7 cellular contexts compared by ENCODE assay signal in the genomic region with DNA sequence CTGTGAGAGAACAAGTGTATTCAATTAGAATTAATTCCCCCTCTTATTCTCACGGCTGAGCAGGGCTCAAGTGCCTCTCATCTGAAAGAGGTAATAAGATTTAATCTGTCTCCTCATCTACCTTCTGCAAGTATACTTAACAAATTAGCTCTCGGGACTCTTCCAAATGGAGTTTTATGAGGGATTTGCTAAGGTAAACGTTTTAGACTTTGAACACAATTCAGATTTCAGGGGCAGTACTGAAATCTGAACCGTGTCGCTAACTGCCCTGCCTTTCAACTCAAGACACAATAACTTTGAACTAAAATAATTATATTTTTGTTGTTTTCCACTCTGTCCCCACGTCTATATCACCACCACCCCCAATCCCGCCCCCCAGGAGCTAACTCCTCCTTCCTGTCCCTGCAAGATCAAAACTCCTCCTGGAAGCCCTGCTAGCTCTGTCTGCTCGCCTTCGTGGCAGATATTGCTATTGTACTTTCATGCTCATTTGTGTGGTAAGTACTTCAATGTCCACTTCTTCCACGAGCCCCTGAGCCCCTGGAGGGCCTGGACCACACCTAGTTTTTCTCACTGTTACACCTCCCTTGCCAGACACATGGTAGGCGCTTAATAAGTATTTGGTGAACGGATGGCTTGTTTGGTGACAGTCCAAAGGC. TPM values are rescaled to one million over a fixed set of nuclear protein-coding genes. Genes with fewer than 3 reads are reported as not detected.
DNase-seq lines count a peak whose midpoint lies in the region; ATAC-seq, FAIRE-seq and TF ChIP-seq lines count a peak whose summit lies in the region.
"Not testable (repeated sequence)": the region's sequence is repeated elsewhere in the genome, so short reads cannot be mapped to it uniquely, and the experiment has no call there.

No MANE protein-coding gene starts in this region.

- H3K4me1 ChIP-seq in K562 (replicated peaks in 1 of 2; ENCODE audit: control insufficient read depth in 2 of 2, insufficient read depth in 2 of 2, low read length in 2 of 2): not testable (repeated sequence)
- peaks cover 0 to 18% (median 10%) of the 10 kb centered on the region in 4 donors for H3K4me1 ChIP-seq in sigmoid colon

- H3K9me3 ChIP-seq in K562 (replicated peaks; ENCODE audit: control insufficient read depth, insufficient read depth, low read depth, low read length); sigmoid colon: not testable (repeated sequence)

- H3K36me3 Mint-ChIP-seq in T-helper 2 cell treated with Interferon-gamma antibody and Interleukin-4, amounts not matched to agents 5 μg/mL and 100 μg/mL, for 36 hours (ENCODE audit: low read depth); memory B cell: not testable (repeated sequence)

- H3K4me1 Mint-ChIP-seq in T-helper 2 cell treated with Interferon-gamma antibody and Interleukin-4, amounts not matched to agents 5 μg/mL and 100 μg/mL, for 36 hours (ENCODE audit: low read depth): peaks cover 22% of the 10 kb centered on the region
- not testable (repeated sequence) for H3K4me1 Mint-ChIP-seq in memory B cell

- H3K9ac ChIP-seq in K562 (ENCODE audit: insufficient read depth in 1 of 2, low read depth in 2 of 2, low read length in 2 of 2): peak overlapping the region in 1 of 2 experiments; percentile 79; a peak in 2 of 4 replicates

- H3K4me3 ChIP-seq in GM12865 (ENCODE audit: low read depth, low read length) (peak overlapping the region; percentile 65), K562 (peak overlapping the region; percentile 43), fibroblast of the aortic adventitia (ENCODE audit: low read depth, low read length) (peak overlapping the region; percentile 67), sigmoid colon (peak overlapping the region; percentile 53 to 95 (median 79))

- not testable (repeated sequence) for H3K79me2 ChIP-seq in K562 (ENCODE audit: control insufficient read depth, insufficient read depth, low read length)

- DNase-seq in GM12865 (ENCODE audit: low read depth); T-helper 2 cell treated with Interferon-gamma antibody and Interleukin-4, amounts not matched to agents 5 μg/mL and 100 μg/mL, for 36 hours (ENCODE audit: low spot score); K562 (ENCODE audit: extremely low read depth in 1 of 4, low spot score in 3 of 4); sigmoid colon: not testable (repeated sequence)
- DNase-seq in NCI-H1436 treated with DMSO at 0.1 percent for 48 hours (lab: John Stamatoyannopoulos, UW) (peak; percentile 44), fibroblast of the aortic adventitia (ENCODE audit: low read depth) (peak; percentile 45), memory B cell (ENCODE audit: low spot score in 2 of 2) (peak in 1 of 2 donors; percentile 16)

- intact Hi-C loops in K562 (cut with micrococcal nuclease); sigmoid colon (cut with DNase I): not testable (repeated sequence)

- H3K9me3 Mint-ChIP-seq in T-helper 2 cell treated with Interferon-gamma antibody and Interleukin-4, amounts not matched to agents 5 μg/mL and 100 μg/mL, for 36 hours; memory B cell: not testable (repeated sequence)

- TF ChIP-seq RAD21 in K562 (CRISPR knock-in tag; conservative IDR thresholded peaks at IDR 0.05 in 1 of 2, IDR thresholded peaks at IDR 0.05 in 1 of 2): not testable (repeated sequence)

- not testable (repeated sequence) for H3K27me3 Mint-ChIP-seq in T-helper 2 cell treated with Interferon-gamma antibody and Interleukin-4, amounts not matched to agents 5 μg/mL and 100 μg/mL, for 36 hours (ENCODE audit: low read depth); memory B cell

- not testable (repeated sequence) for H3K9me1 ChIP-seq in K562 (ENCODE audit: control insufficient read depth, insufficient read depth, low read length)

- H3K27me3 ChIP-seq in K562 (ENCODE audit: control insufficient read depth in 2 of 2, insufficient read depth in 2 of 2, low read length in 2 of 2); sigmoid colon: not testable (repeated sequence)

- POLR2A ChIA-PET in K562 (lab: Yijun Ruan, JAX): not testable (repeated sequence)

- not testable (repeated sequence) for TF ChIP-seq POLR2A in K562 (conservative IDR thresholded peaks at IDR 0.05); sigmoid colon (IDR thresholded peaks at IDR 0.05)

- in situ Hi-C loops in K562 (cut with MboI): not testable (repeated sequence)

- not testable (repeated sequence) for TF ChIP-seq CTCF in GM12865 (IDR thresholded peaks at IDR 0.05; ENCODE audit: insufficient read depth, low read depth, low read length, missing control alignments); K562 (IDR thresholded peaks at IDR 0.05 in 2 of 3, conservative IDR thresholded peaks at IDR 0.05 in 1 of 3; ENCODE audit: insufficient read depth in 2 of 3, low read depth in 1 of 3, low read length in 3 of 3); fibroblast of the aortic adventitia (IDR thresholded peaks at IDR 0.05; ENCODE audit: insufficient read depth, low read length); sigmoid colon (IDR thresholded peaks at IDR 0.05)

- not testable (repeated sequence) for ATAC-seq in K562; memory B cell (ENCODE audit: low read depth)

- peak overlapping the region; percentile 66 for H2AFZ ChIP-seq in K562 (ENCODE audit: low read depth, low read length)

- not testable (repeated sequence) for H3K27ac ChIP-seq in K562 (ENCODE audit: extremely low read depth, low read depth, low read length)
- peak overlapping the region; percentile 89 to 95 (median 91) for H3K27ac ChIP-seq in sigmoid colon

- not testable (repeated sequence) for H3K36me3 ChIP-seq in K562 (ENCODE audit: control insufficient read depth, insufficient read depth, low read length); sigmoid colon

- H3K4me2 ChIP-seq in K562 (ENCODE audit: insufficient read depth, low read length): peak overlapping the region; percentile 49

- H4K20me1 ChIP-seq in K562 (replicated peaks; ENCODE audit: control insufficient read depth, insufficient read depth, low read length): not testable (repeated sequence)

- peak overlapping the region; percentile 75 for H3K27ac Mint-ChIP-seq in T-helper 2 cell treated with Interferon-gamma antibody and Interleukin-4, amounts not matched to agents 5 μg/mL and 100 μg/mL, for 36 hours
- H3K27ac Mint-ChIP-seq in memory B cell: peak overlapping the region; percentile 91

- BruUV-seq in K562 (replicated peaks; lab: Mats Ljungman, UMichigan): not testable (repeated sequence)

- not testable (repeated sequence) for TF ChIP-seq EP300 in K562 (IDR thresholded peaks at IDR 0.05; ENCODE audit: low read length); sigmoid colon (IDR thresholded peaks at IDR 0.05)

- peak overlapping the region; percentile 87 for H3K4me3 Mint-ChIP-seq in T-helper 2 cell treated with Interferon-gamma antibody and Interleukin-4, amounts not matched to agents 5 μg/mL and 100 μg/mL, for 36 hours
- H3K4me3 Mint-ChIP-seq in memory B cell: peak overlapping the region; percentile 94

- CTCF ChIA-PET in K562 (lab: Yijun Ruan, JAX; ENCODE audit: low intra/inter-chr PET ratio): not testable (repeated sequence)

- FAIRE-seq in K562 (lab: Jason Lieb, UNC): not testable (repeated sequence)

- WGBS in K562 (ENCODE audit: insufficient coverage, low coverage, missing lambda C conversion rate): 7% methylated on average over 11 of the region's 12 CpGs
- 4 to 18% methylated on average over 12 of the region's 12 CpGs for WGBS in sigmoid colon, 2 donors

RNA-seq across cellular contexts. Expression of gene ROPN1B, which starts 54.1 kb away (rescaled TPM):
- not detected in 2 replicates for total RNA-seq in K562 (2011; cell fraction: chromatin; rRNA removed; ENCODE audit: low replicate concordance)
- total RNA-seq in K562 (2011; cell fraction: nucleolus; rRNA removed): not detected in 2 replicates
- total RNA-seq in K562 (2011; cell fraction: nucleoplasm; rRNA removed): not detected in 2 replicates
- total RNA-seq in K562 (2014; rRNA removed) (not detected in 2 replicates), K562 (2014; rRNA removed; fragmentation: Illumina TruSeq; extraction: Trizol) (not detected in 2 replicates), K562 (2015; rRNA removed; fragmentation: Illumina TruSeq; extraction: Trizol) (not detected in 2 replicates), K562 (2021) (not detected in 2 replicates), fibroblast of the aortic adventitia (ENCODE audit: low replicate concordance) (not detected in 2 replicates), sigmoid colon (1 to 10 TPM in 1 of 4 donors, not detected in 3; 1.1 TPM)
- polyA plus RNA-seq in K562 (2011; rRNA removed) (not detected in 2 replicates), K562 (2014; fragmentation: Illumina TruSeq; extraction: Trizol) (not detected in 2 replicates), K562 (2014; fragmentation: Nextera tagmentation; extraction: Ambion mirVana) (not detected), K562 (2014; rRNA removed) (not detected in 2 replicates), sigmoid colon (under 1 TPM in 1 of 3 donors, not detected in 2; 0.06 TPM)
- polyA plus RNA-seq in K562 (2011; cell fraction: cytosol; rRNA removed): not detected in 2 replicates
- not detected in 2 replicates for polyA plus RNA-seq in K562 (2011; cell fraction: nucleus; rRNA removed)
- not detected in 2 replicates for polyA plus RNA-seq in K562 (2012)
- polyA minus RNA-seq in K562 (2011; rRNA and poly(A)+ RNA removed): not detected in 2 replicates
- polyA minus RNA-seq in K562 (2011; cell fraction: cytosol; rRNA and poly(A)+ RNA removed): not detected in 2 replicates
- polyA minus RNA-seq in K562 (2011; cell fraction: nucleus; rRNA and poly(A)+ RNA removed): not detected in 2 replicates
